In the genomic region with DNA sequence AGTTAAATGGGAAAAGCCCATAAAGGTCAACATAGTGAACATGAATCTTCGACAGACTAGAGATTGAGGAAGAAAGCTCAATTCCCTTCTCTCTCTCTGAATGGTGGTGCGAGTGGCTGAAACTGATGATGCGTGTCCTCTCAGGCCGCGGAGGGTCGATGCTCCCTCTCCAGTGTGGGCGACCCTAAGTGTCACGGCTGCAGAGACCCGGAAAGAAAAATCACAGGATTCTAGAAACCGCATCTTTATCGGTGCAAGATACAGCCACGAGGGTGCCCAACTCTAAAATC, we compare ENCODE assay signal across 6 cellular contexts. TPM values are rescaled to one million over a fixed set of nuclear protein-coding genes. Genes with fewer than 3 reads are reported as not detected.
DNase-seq lines count a peak whose midpoint lies in the region; ATAC-seq lines count a peak whose summit lies in the region.

No MANE protein-coding gene starts in this region.

- ATAC-seq in GM18498 (IDR thresholded peaks at IDR 0.05; ENCODE audit: unreplicated experiment) = peak; percentile 8
- no peak for ATAC-seq in HG02970 (IDR thresholded peaks at IDR 0.05; ENCODE audit: low FRiP score, unreplicated experiment)

- WGBS in urinary bladder = under 1% methylated on average over 12 of the region's 12 CpGs

- no peaks in the 10 kb centered on the region for H3K4me1 ChIP-seq in urinary bladder (ENCODE audit: insufficient read depth)

- peak; percentile 40 for DNase-seq in RKO (ENCODE audit: low spot score)
- no peak for DNase-seq in occipital lobe (lab: John Stamatoyannopoulos, UW)

- peak overlapping the region; percentile 92 for H3K4me3 ChIP-seq in iPS-11a (ENCODE audit: low read depth, low read length)
- peak overlapping the region; percentile 57 for H3K4me3 ChIP-seq in urinary bladder (ENCODE audit: low read depth, low read length)

- peak overlapping the region; percentile 93 for H3K27ac ChIP-seq in urinary bladder (ENCODE audit: low read depth)

- H3K36me3 ChIP-seq in urinary bladder (ENCODE audit: insufficient read depth) = peaks cover 3% of the 10 kb centered on the region

RNA-seq across cellular contexts. Expression of a gene that starts 0.5 kb away (rescaled TPM):
- total RNA-seq in urinary bladder (101 TPM), occipital lobe (78.6 TPM)
- 65.0 TPM for polyA plus RNA-seq in urinary bladder

RNA-seq across cellular contexts. Expression of a gene that starts 10.7 kb away (rescaled TPM):
- total RNA-seq in urinary bladder (39.8 TPM), occipital lobe (39.8 TPM)
- polyA plus RNA-seq in urinary bladder = 49.3 TPM

RNA-seq across cellular contexts. Expression of a gene that starts 35.4 kb away (rescaled TPM):
- 0.16 TPM for total RNA-seq in urinary bladder
- polyA plus RNA-seq in urinary bladder = 0.38 TPM
- total RNA-seq in occipital lobe = 1.7 TPM

RNA-seq across cellular contexts. Expression of a gene that starts 38.4 kb away (rescaled TPM):
- total RNA-seq in urinary bladder (42.2 TPM), occipital lobe (20.9 TPM)
- polyA plus RNA-seq in urinary bladder = 44.1 TPM

RNA-seq across cellular contexts. Expression of a gene that starts 46.9 kb away (rescaled TPM):
- total RNA-seq in urinary bladder = 22.1 TPM
- polyA plus RNA-seq in urinary bladder = 195 TPM
- 3.4 TPM for total RNA-seq in occipital lobe
